In the genomic region with DNA sequence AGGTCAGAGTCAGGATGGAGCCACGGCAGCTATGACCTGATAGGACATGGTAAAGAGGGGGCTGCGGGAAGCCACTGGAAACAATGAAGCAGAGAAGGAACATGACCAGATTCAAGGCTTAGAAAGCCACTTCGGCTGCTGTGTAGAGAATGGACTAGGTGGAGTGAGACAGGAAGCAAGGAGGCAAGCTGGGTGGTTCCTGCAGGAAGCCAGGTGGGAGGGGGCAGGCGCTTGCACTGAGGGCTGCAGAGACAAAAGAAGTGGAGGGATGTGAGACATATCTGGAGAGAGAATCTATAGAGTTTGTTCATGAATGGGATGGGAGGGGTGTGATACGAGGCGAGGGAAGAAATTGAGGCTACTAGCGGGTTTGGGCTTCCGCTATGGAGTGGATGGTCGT, we compare ENCODE assay signal across 1 cellular context.
TF ChIP-seq lines count a peak whose summit lies in the region.

No MANE protein-coding gene starts in this region.

TF ChIP-seq in H1, 55 proteins besides CTCF, POLR2A, EP300 and RAD21:
- no peak for TF ChIP-seq RXRA (IDR thresholded peaks at IDR 0.05; ENCODE audit: insufficient read depth, low read depth, low read length)
- TF ChIP-seq, protein P1, sequence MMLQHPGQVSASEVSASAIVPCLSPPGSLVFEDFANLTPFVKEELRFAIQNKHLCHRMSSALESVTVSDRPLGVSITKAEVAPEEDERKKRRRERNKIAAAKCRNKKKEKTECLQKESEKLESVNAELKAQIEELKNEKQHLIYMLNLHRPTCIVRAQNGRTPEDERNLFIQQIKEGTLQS (IDR thresholded peaks at IDR 0.05; ENCODE audit: insufficient read depth, low read depth, low read length): no peak
- no peak for TF ChIP-seq BRCA1 (IDR thresholded peaks at IDR 0.05; ENCODE audit: low read depth, low read length)
- no peak for TF ChIP-seq POLR2AphosphoS5 (IDR thresholded peaks at IDR 0.05; ENCODE audit: low read depth, low read length)
- TF ChIP-seq JUN (IDR thresholded peaks at IDR 0.05; ENCODE audit: low read depth, low read length): no peak
- no peak for TF ChIP-seq YY1 (IDR thresholded peaks at IDR 0.05; ENCODE audit: low read depth, low read length)
